8 cellular contexts compared by ENCODE assay signal in genomic region chr17:2215616-2216364, GRCh38.
DNase-seq lines count a peak whose midpoint lies in the region; ATAC-seq and TF ChIP-seq lines count a peak whose summit lies in the region.

No MANE protein-coding gene starts in this region.

- H3K9ac ChIP-seq in OCI-LY1 (ENCODE audit: low read length) = peak overlapping the region; percentile 29; the same call in 1 of the 2 replicates

- H4K20me1 ChIP-seq in GM23338 (replicated peaks; ENCODE audit: insufficient read depth) (no peaks in the 10 kb centered on the region), OCI-LY1 (ENCODE audit: insufficient read depth, low read length) (no peaks in the 10 kb centered on the region)

- H3K9me3 Mint-ChIP-seq in GM23338 = no peaks in the 10 kb centered on the region

- H3K27me3 Mint-ChIP-seq in GM23338 (ENCODE audit: insufficient read depth, low read depth, poor library complexity) = peaks cover 6% of the 10 kb centered on the region

- H3K79me2 ChIP-seq in GM23338 (replicated peaks; ENCODE audit: insufficient read depth) (peaks cover 3% of the 10 kb centered on the region; the same call in 1 of the 2 replicates), OCI-LY1 (ENCODE audit: insufficient read depth, low read length) (no peaks in the 10 kb centered on the region)

- H3K4me2 ChIP-seq in GM23338 = peak overlapping the region; percentile 36; the same call in 1 of the 2 replicates
- peak overlapping the region; percentile 54 for H3K4me2 ChIP-seq in OCI-LY1 (ENCODE audit: low read length)

- H3K36me3 Mint-ChIP-seq in GM23338 (ENCODE audit: low read depth) = no peaks in the 10 kb centered on the region; the same call in 2 of the 3 replicates

- H3F3A ChIP-seq in GM23338 (replicated peaks; ENCODE audit: low read depth) = no peaks in the 10 kb centered on the region
- H3F3A ChIP-seq in OCI-LY1 (ENCODE audit: insufficient read depth, low read length) = no peaks in the 10 kb centered on the region

- H3K4me3 Mint-ChIP-seq in GM23338 = peak overlapping the region; percentile 45

- H3K4me1 Mint-ChIP-seq in GM23338 = peaks cover 36% of the 10 kb centered on the region

- DNase-seq in GDM1 (lab: John Stamatoyannopoulos, UW) (peak; percentile 67), GM23338 (ENCODE audit: low spot score) (peak; percentile 78), foreskin melanocyte (peak; percentile 68), pulmonary artery endothelial cell (ENCODE audit: low read depth, low spot score) (peak; percentile 57), cortex of kidney (lab: John Stamatoyannopoulos, UW) (no peak), HuH-7.5 (ENCODE audit: low spot score) (no peak)
- peak; percentile 49 for DNase-seq in activated T-helper 9 cell treated with anti-CD3 and anti-CD28 coated beads, Interleukin-2, amount 50 U/mL, for 16 hours (ENCODE audit: low read depth)

- peak; percentile 86 for ATAC-seq in GM23338

- H3K4me1 ChIP-seq in GM23338 (ENCODE audit: insufficient read depth) (peaks cover 16% of the 10 kb centered on the region), OCI-LY1 (ENCODE audit: insufficient read depth, low read length, severe bottlenecking) (peaks cover 34% of the 10 kb centered on the region)

- H3K9me2 ChIP-seq in GM23338 (ENCODE audit: insufficient read depth) = no peaks in the 10 kb centered on the region
- H3K9me2 ChIP-seq in OCI-LY1 (ENCODE audit: low read depth, low read length) = no peaks in the 10 kb centered on the region

- peak overlapping the region; percentile 19; the same call in 1 of the 2 replicates for H3K4me3 ChIP-seq in GM23338
- H3K4me3 ChIP-seq in OCI-LY1 (ENCODE audit: low read depth, low read length, poor library complexity, severe bottlenecking) = peak overlapping the region; percentile 35

- peak overlapping the region; percentile 72 for H3K27ac ChIP-seq in GM23338 (ENCODE audit: low read depth)
- H3K27ac ChIP-seq in OCI-LY1 (ENCODE audit: low read depth, low read length, poor library complexity, severe bottlenecking) = peak overlapping the region; percentile 77

- H3K27me3 ChIP-seq in GM23338 (ENCODE audit: insufficient read depth) (no peaks in the 10 kb centered on the region; the same call in 1 of the 2 replicates), OCI-LY1 (ENCODE audit: insufficient read depth, low read length) (no peaks in the 10 kb centered on the region)

- no peaks in the 10 kb centered on the region for H3K9me3 ChIP-seq in OCI-LY1 (ENCODE audit: low read length)

- no peak overlapping the region for H2AFZ ChIP-seq in GM23338
- H2AFZ ChIP-seq in OCI-LY1 (ENCODE audit: low read length) = no peak overlapping the region

- peak overlapping the region; percentile 87 for H3K27ac Mint-ChIP-seq in GM23338

- H3K36me3 ChIP-seq in GM23338 (ENCODE audit: insufficient read depth) = no peaks in the 10 kb centered on the region
- H3K36me3 ChIP-seq in OCI-LY1 (ENCODE audit: insufficient read depth, low read length) = 0 out of 2 replicates have a peak, but pooled peaks cover 3% of the 10 kb centered on the region

- TF ChIP-seq CTCF in GM23338 (conservative IDR thresholded peaks at IDR 0.05; ENCODE audit: low read depth in 2 of 2) (no peak), OCI-LY1 (IDR thresholded peaks at IDR 0.05; ENCODE audit: low read length) (no peak)

TF ChIP-seq in GM23338, 12 proteins besides CTCF, POLR2A, EP300 and RAD21:
- TF ChIP-seq NANOG (IDR thresholded peaks at IDR 0.05; ENCODE audit: borderline replicate concordance) (no peak), EZH2phosphoT487 (IDR thresholded peaks at IDR 0.05; ENCODE audit: unreplicated experiment) (no peak), POLR2AphosphoS5 (IDR thresholded peaks at IDR 0.05; ENCODE audit: low read depth) (no peak)

Comparison
In these comparisons a context has a peak if more than half of its experiments do, and no peak if none do; other contexts are left out.
1. DNase-seq: peak in GDM1 (single experiment), GM23338 (single experiment), activated T-helper 9 cell treated with anti-CD3 and anti-CD28 coated beads, Interleukin-2, amount 50 U/mL, for 16 hours (single experiment), foreskin melanocyte (single experiment) and pulmonary artery endothelial cell (single experiment); none in cortex of kidney (single experiment) and HuH-7.5 (single experiment).